ENCODE assay signal across 14 cellular contexts in the genomic region with DNA sequence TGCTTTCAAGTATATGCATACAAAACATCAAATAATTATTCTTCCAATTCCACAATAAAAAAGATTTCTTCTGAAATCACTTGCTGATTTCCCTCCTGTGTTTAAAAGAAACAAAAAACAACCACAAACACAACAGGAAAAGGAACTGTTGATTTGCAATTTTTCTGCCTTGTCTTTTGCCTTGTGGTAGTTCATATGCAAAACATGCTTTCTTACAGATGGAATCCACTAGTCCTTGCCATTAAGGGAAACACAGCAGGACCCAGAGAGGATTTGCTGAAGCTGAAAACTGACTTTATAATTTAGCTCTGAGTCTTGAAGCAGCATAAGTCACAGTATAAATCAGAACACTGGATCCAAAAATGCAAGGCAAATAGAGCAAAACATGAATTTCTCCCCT.
"Had no signal": no experiment of that assay in that cellular context is flagged by ENCODE, and none has a peak within 500 bp of the region (broad histone marks: within the 10 kb centered on the region; RNA-seq: fewer than 3 reads in every experiment).

No MANE protein-coding gene starts in this region.

- H3K27me3 Mint-ChIP-seq: activated CD4-positive, alpha-beta T cell treated with anti-CD3 and anti-CD28 coated beads, Interleukin-2, amount 10 ng/mL, durations not matched to agents 24 days and 14 days; central memory CD8-positive, alpha-beta T cell had no signal

- H3K36me3 ChIP-seq: adrenal gland, left ventricle myocardium inferior, right atrium auricular region, stomach, thoracic aorta had no signal

- H3K4me3 Mint-ChIP-seq: activated CD4-positive, alpha-beta T cell treated with anti-CD3 and anti-CD28 coated beads, Interleukin-2, amount 10 ng/mL, durations not matched to agents 24 days and 14 days; central memory CD8-positive, alpha-beta T cell; T-helper 1 cell treated with Interleukin-12 subunit alpha and Interleukin-12 subunit beta and Interleukin-4 antibody, amounts not matched to agents 30 μg/mL and 1 μg/mL, for 36 hours had no signal

- H3K4me1 Mint-ChIP-seq: activated CD4-positive, alpha-beta T cell treated with anti-CD3 and anti-CD28 coated beads, Interleukin-2, amount 10 ng/mL, durations not matched to agents 24 days and 14 days; central memory CD8-positive, alpha-beta T cell had no signal

- DNase-seq: activated CD4-positive, alpha-beta T cell treated with anti-CD3 and anti-CD28 coated beads, Interleukin-2, amount 10 ng/mL, durations not matched to agents 24 days and 14 days; activated naive CD4-positive, alpha-beta T cell treated with anti-CD3 and anti-CD28 coated beads, Interleukin-2, amount 50 U/mL, for 16 hours; activated T-cell treated with anti-CD3 and anti-CD28 coated beads, Interleukin-2, amount 50 U/mL, for 1 hour; adrenal gland; erythroblast; kidney; left ventricle myocardium inferior; posterior cingulate gyrus; stomach had no signal

- H3K27me3 ChIP-seq: adrenal gland, right atrium auricular region, stomach had no signal

- H3K27ac Mint-ChIP-seq: activated CD4-positive, alpha-beta T cell treated with anti-CD3 and anti-CD28 coated beads, Interleukin-2, amount 10 ng/mL, durations not matched to agents 24 days and 14 days; T-helper 1 cell treated with Interleukin-12 subunit alpha and Interleukin-12 subunit beta and Interleukin-4 antibody, amounts not matched to agents 30 μg/mL and 1 μg/mL, for 36 hours had no signal

- H3K4me1 ChIP-seq: adrenal gland, left ventricle myocardium inferior, right atrium auricular region, stomach had no signal

- H3K9me3 Mint-ChIP-seq: activated CD4-positive, alpha-beta T cell treated with anti-CD3 and anti-CD28 coated beads, Interleukin-2, amount 10 ng/mL, durations not matched to agents 24 days and 14 days; T-helper 1 cell treated with Interleukin-12 subunit alpha and Interleukin-12 subunit beta and Interleukin-4 antibody, amounts not matched to agents 30 μg/mL and 1 μg/mL, for 36 hours had no signal

- H3K9me3 ChIP-seq: adrenal gland, right atrium auricular region, stomach, thoracic aorta had no signal

- H3K4me3 ChIP-seq: adrenal gland, left ventricle myocardium inferior, right atrium auricular region, skin epidermis, stomach, thoracic aorta had no signal

- H3K27ac ChIP-seq: adrenal gland, left ventricle myocardium inferior, right atrium auricular region, skin epidermis, stomach, thoracic aorta had no signal
